ENCODE assay signal across 8 cellular contexts in the genomic region with DNA sequence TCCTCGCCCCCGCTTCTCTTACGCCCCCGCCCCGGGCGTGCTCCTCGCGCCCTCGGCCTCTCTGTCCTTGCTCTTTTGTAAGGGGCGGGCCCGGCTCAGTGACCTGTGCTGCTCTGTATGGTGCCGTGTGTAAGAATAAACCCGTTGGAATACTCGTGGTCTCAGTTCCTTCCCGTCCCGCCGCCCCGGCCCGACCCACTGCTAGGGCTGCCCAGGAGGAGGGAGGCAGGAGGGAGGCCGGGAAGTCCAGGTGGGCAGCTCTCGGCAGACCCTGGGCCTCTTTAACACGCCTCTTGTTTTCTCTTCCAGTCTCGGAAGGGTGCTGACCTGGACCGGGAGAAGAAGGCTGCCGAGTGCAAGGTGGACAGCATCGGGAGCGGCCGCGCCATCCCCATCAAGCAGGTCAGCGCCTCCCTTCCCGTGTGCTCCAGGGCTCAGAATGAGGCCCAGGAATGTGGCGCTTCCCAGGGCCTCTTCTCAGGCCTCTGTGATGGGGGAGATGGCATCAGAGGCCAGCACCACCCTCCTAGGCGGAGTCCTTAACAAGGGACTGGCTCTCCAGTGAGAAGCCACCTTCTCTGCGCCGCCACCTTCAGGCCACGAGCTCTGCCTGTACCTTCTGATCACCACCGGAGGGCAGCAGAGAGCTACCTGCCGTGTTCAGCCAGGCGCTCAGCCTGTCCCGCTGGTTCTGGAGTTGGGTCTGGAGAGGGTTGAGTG. TPM values are rescaled to one million over a fixed set of nuclear protein-coding genes. Genes with fewer than 3 reads are reported as not detected.
DNase-seq lines count a peak whose midpoint lies in the region; ATAC-seq and TF ChIP-seq lines count a peak whose summit lies in the region.

No MANE protein-coding gene starts in this region.

- TF ChIP-seq CTCF in HFF-Myc (IDR thresholded peaks at IDR 0.05; ENCODE audit: low read depth, low read length, missing control alignments), result peak; percentile 99
- peak; percentile 100 for TF ChIP-seq CTCF in NB4 (IDR thresholded peaks at IDR 0.05; ENCODE audit: low read depth, low read length)

- no peak overlapping the region for H3K27ac Mint-ChIP-seq in activated naive CD8-positive, alpha-beta T cell treated with anti-CD3 and anti-CD28 coated beads for 36 hours

- intact Hi-C loops in Right ventricle myocardium superior (cut with DNase I), result loop anchor here (2.0 to 10.0 kb wide), 3 partner anchors 49 to 179 kb away; partner anchors contain the start of gene SMARCD3

- DNase-seq in GM03348 (ENCODE audit: low spot score) (peak; percentile 94), HFF-Myc (ENCODE audit: extremely low read depth, low read depth) (peak; percentile 66), NB4 (ENCODE audit: low read depth) (peak; percentile 85), SKM-1 treated with dmso at 0.1 percent for 144 hours (lab: John Stamatoyannopoulos, UW; ENCODE audit: unreplicated experiment) (peak; percentile 19), Right ventricle myocardium superior (peak; percentile 83), pulmonary artery endothelial cell (ENCODE audit: low read depth, low spot score) (peak; percentile 49)
- peak; percentile 78 for DNase-seq in activated naive CD8-positive, alpha-beta T cell treated with anti-CD3 and anti-CD28 coated beads for 36 hours

- no peak overlapping the region for H3K4me3 Mint-ChIP-seq in activated naive CD8-positive, alpha-beta T cell treated with anti-CD3 and anti-CD28 coated beads for 36 hours

- H3K4me1 Mint-ChIP-seq in activated naive CD8-positive, alpha-beta T cell treated with anti-CD3 and anti-CD28 coated beads for 36 hours, result no peaks in the 10 kb centered on the region

- no peaks in the 10 kb centered on the region for H3K27me3 Mint-ChIP-seq in activated naive CD8-positive, alpha-beta T cell treated with anti-CD3 and anti-CD28 coated beads for 36 hours

- no peaks in the 10 kb centered on the region for H3K9me3 Mint-ChIP-seq in activated naive CD8-positive, alpha-beta T cell treated with anti-CD3 and anti-CD28 coated beads for 36 hours

- peak; percentile 84 for ATAC-seq in Right ventricle myocardium superior (ENCODE audit: poor library complexity)
- no peak for ATAC-seq in GM21381 (IDR thresholded peaks at IDR 0.05; ENCODE audit: unreplicated experiment)

- peaks cover 9% of the 10 kb centered on the region for H3K36me3 Mint-ChIP-seq in activated naive CD8-positive, alpha-beta T cell treated with anti-CD3 and anti-CD28 coated beads for 36 hours

- H3K4me3 ChIP-seq in HFF-Myc (replicated peaks; ENCODE audit: low read depth, low read length) (no peak overlapping the region), NB4 (ENCODE audit: low read depth, low read length) (no peak overlapping the region)

- no peak for TF ChIP-seq POLR2A in NB4 (IDR thresholded peaks at IDR 0.05; ENCODE audit: extremely low read depth, insufficient read length)

RNA-seq across cellular contexts. Expression of gene AGAP3, which starts 37.4 kb away (rescaled TPM):
- 10 to 100 TPM; 24.8 to 25.3 TPM for total RNA-seq in activated naive CD8-positive, alpha-beta T cell treated with anti-CD3 and anti-CD28 coated beads for 36 hours
- total RNA-seq in Right ventricle myocardium superior, result 62.7 TPM
- 52.1 and 61.4 TPM in 2 replicates for total RNA-seq in pulmonary artery endothelial cell

RNA-seq across cellular contexts. Expression of gene TMUB1, which starts 40.4 kb away (rescaled TPM):
- total RNA-seq in activated naive CD8-positive, alpha-beta T cell treated with anti-CD3 and anti-CD28 coated beads for 36 hours, result 10 to 100 TPM; 59.2 to 59.3 TPM
- 33.9 TPM for total RNA-seq in Right ventricle myocardium superior
- total RNA-seq in pulmonary artery endothelial cell, result 18.0 and 19.6 TPM in 2 replicates

RNA-seq across cellular contexts. Expression of gene FASTK, which starts 43.0 kb away (rescaled TPM):
- 10 to 100 TPM; 65.9 to 68.7 TPM for total RNA-seq in activated naive CD8-positive, alpha-beta T cell treated with anti-CD3 and anti-CD28 coated beads for 36 hours
- total RNA-seq in Right ventricle myocardium superior, result 81.1 TPM
- 67.0 and 75.0 TPM in 2 replicates for total RNA-seq in pulmonary artery endothelial cell

RNA-seq across cellular contexts. Expression of gene GBX1, which starts 43.8 kb away (rescaled TPM):
- not detected for total RNA-seq in activated naive CD8-positive, alpha-beta T cell treated with anti-CD3 and anti-CD28 coated beads for 36 hours
- total RNA-seq in Right ventricle myocardium superior, result 2.7 TPM
- not detected in 2 replicates for total RNA-seq in pulmonary artery endothelial cell

Comparison
In these comparisons a context has a peak if more than half of its experiments do, and no peak if none do; other contexts are left out.
1. DNase-seq: peak in every context shown above with its lines; median percentile 94 in GM03348; 85 in NB4; 83 in Right ventricle myocardium superior; 78 in activated naive CD8-positive, alpha-beta T cell treated with anti-CD3 and anti-CD28 coated beads for 36 hours; 66 in HFF-Myc; 49 in pulmonary artery endothelial cell; 19 in SKM-1 treated with dmso at 0.1 percent for 144 hours.